ENCODE assay signal across 22 cellular contexts in genomic region chrX:11171956-11172355, GRCh38.
"Had no signal": no experiment of that assay in that cellular context is flagged by ENCODE, and none has a peak within 500 bp of the region (broad histone marks: within the 10 kb centered on the region; RNA-seq: fewer than 3 reads in every experiment).

No MANE protein-coding gene starts in this region.

- H3K9me3 ChIP-seq: esophagus muscularis mucosa, lower lobe of right lung, mucosa of descending colon had no signal

- H3K36me3 Mint-ChIP-seq: immature natural killer cell had no signal

- H3K27me3 ChIP-seq: esophagus muscularis mucosa, foreskin keratinocyte, hepatocyte had no signal

- H3K27ac ChIP-seq: coronary artery, dorsolateral prefrontal cortex, foreskin keratinocyte, hepatocyte, lower lobe of right lung had no signal

- ATAC-seq: foreskin keratinocyte, left colon, left lobe of liver, left ventricle myocardium superior, lower lobe of right lung, mucosa of descending colon had no signal

- H3K36me3 ChIP-seq: lower lobe of right lung had no signal

- H3K4me3 ChIP-seq: coronary artery, dorsolateral prefrontal cortex, esophagus muscularis mucosa, hepatocyte, lower lobe of right lung, mucosa of descending colon had no signal

- DNase-seq: dermis blood vessel endothelial cell; dorsolateral prefrontal cortex; effector CD4-positive, alpha-beta T cell; effector memory CD4-positive, alpha-beta T cell; foreskin keratinocyte; glutamatergic neuron; head of caudate nucleus; hypothalamus; immature natural killer cell; islet precursor cell; kidney; kidney glomerular epithelial cell; left colon; left ventricle myocardium superior; lower lobe of right lung; mesenchymal stem cell; mucosa of descending colon had no signal

- H3K4me1 Mint-ChIP-seq: immature natural killer cell had no signal

- H3K27ac Mint-ChIP-seq: immature natural killer cell, mesothelial cell of epicardium had no signal

- H3K4me1 ChIP-seq: esophagus muscularis mucosa, foreskin keratinocyte, lower lobe of right lung had no signal

- H3K4me3 Mint-ChIP-seq: immature natural killer cell, mesothelial cell of epicardium had no signal
